In genomic region chr11:5204787-5205186, GRCh38 we compare ENCODE assay signal across 8 cellular contexts. TPM values are rescaled to one million over a fixed set of nuclear protein-coding genes. Genes with fewer than 3 reads are reported as not detected.
A peak's percentile ranks its signal among the peaks of the same experiment; 100 is the strongest.
DNase-seq lines count a peak whose midpoint lies in the region; TF ChIP-seq lines count a peak whose summit lies in the region.

No MANE protein-coding gene starts in this region.

- H3K56ac ChIP-seq in H9 (ENCODE audit: insufficient read length, low read depth, low read length), result no peak overlapping the region

- no peaks in the 10 kb centered on the region for H3K23me2 ChIP-seq in H9 (ENCODE audit: insufficient read length, low read depth, low read length, poor library complexity, severe bottlenecking)

- TF ChIP-seq CTCF in GM12872 (IDR thresholded peaks at IDR 0.05; ENCODE audit: insufficient read depth, low read depth, low read length) (peak; percentile 62), H9 (conservative IDR thresholded peaks at IDR 0.05) (peak; percentile 74)

- no peak overlapping the region for H4K5ac ChIP-seq in H9 (ENCODE audit: insufficient read length, low read depth, low read length)

- no peak overlapping the region for H2BK20ac ChIP-seq in H9 (ENCODE audit: low read depth, low read length, poor library complexity, severe bottlenecking)

- H4K8ac ChIP-seq in H9 (replicated peaks; ENCODE audit: insufficient read length, low read depth, low read length), result no peak overlapping the region

- no CpG with 5 or more reads among the region's 1 CpG for WGBS in H9 (ENCODE audit: extremely low coverage, insufficient read length, low lambda C conversion rate)

- no peak overlapping the region for H3K4ac ChIP-seq in H9 (ENCODE audit: low read depth, low read length)

- H2BK15ac ChIP-seq in H9 (ENCODE audit: low read depth, low read length), result no peak overlapping the region

- no peaks in the 10 kb centered on the region for H3K27me3 ChIP-seq in H9 (ENCODE audit: insufficient read depth, low read length)

- H3K4me3 Mint-ChIP-seq in H9, result no peak overlapping the region

- no peak overlapping the region for H3K14ac ChIP-seq in H9 (ENCODE audit: insufficient read depth, low read length)

- no peak overlapping the region for H3K18ac ChIP-seq in H9 (ENCODE audit: insufficient read length, low read depth, low read length)

- H3K27me3 Mint-ChIP-seq in H9 (ENCODE audit: low read depth), result no peaks in the 10 kb centered on the region

- H3K4me2 ChIP-seq in H9 (ENCODE audit: insufficient read depth, insufficient read length, low read length), result no peak overlapping the region

- no peaks in the 10 kb centered on the region for H4K20me1 ChIP-seq in H9 (ENCODE audit: control insufficient read depth, insufficient read depth, insufficient read length)

- no peak overlapping the region for H2AK5ac ChIP-seq in H9 (ENCODE audit: insufficient read length, low read length)

- H3K9me3 ChIP-seq in H9 (ENCODE audit: control insufficient read depth, low read depth, low read length), result no peaks in the 10 kb centered on the region

- no peaks in the 10 kb centered on the region for H3K36me3 Mint-ChIP-seq in H9 (ENCODE audit: insufficient read depth in 1 of 3, low read depth in 3 of 3)

- no peak for TF ChIP-seq POLR2A in erythroblast (IDR thresholded peaks at IDR 0.05; ENCODE audit: low read length)

- H2BK5ac ChIP-seq in H9 (ENCODE audit: insufficient read length, low read length), result no peak overlapping the region

- no peaks in the 10 kb centered on the region for H3K79me1 ChIP-seq in H9 (ENCODE audit: insufficient read depth, low read depth, low read length, poor library complexity, severe bottlenecking)

- no peak overlapping the region for H3K9ac ChIP-seq in H9 (ENCODE audit: extremely low read depth, insufficient read length, low read length)

- no peak overlapping the region for H2BK12ac ChIP-seq in H9 (ENCODE audit: insufficient read length, low read depth, low read length)

- peaks cover 0 to 4% of the 10 kb centered on the region in 2 experiments; a peak in 1 of 4 replicates for H3K4me1 Mint-ChIP-seq in H9

- H3K4me1 ChIP-seq in H9 (ENCODE audit: insufficient read depth, low read length), result no peaks in the 10 kb centered on the region

- no peak overlapping the region for H3K27ac Mint-ChIP-seq in H9

- no peak overlapping the region for H3K23ac ChIP-seq in H9 (ENCODE audit: insufficient read length, low read depth, low read length)

- H3T11ph ChIP-seq in H9 (ENCODE audit: low read length), result no peak overlapping the region

- H2AFZ ChIP-seq in H9 (ENCODE audit: low read length), result no peak overlapping the region

- H4K91ac ChIP-seq in H9 (ENCODE audit: insufficient read length, low read depth, low read length), result no peak overlapping the region

- H3K27ac ChIP-seq in H9 (ENCODE audit: insufficient read length, low read depth, low read length), result no peak overlapping the region

- DNase-seq in H9 (no peak), NCI-H774 (lab: John Stamatoyannopoulos, UW) (peak; percentile 3), erythroblast (lab: John Stamatoyannopoulos, UW) (peak; percentile 89 to 90), retina (peak; percentile 7), GF-D8 (lab: John Stamatoyannopoulos, UW) (no peak), nucleus accumbens (lab: John Stamatoyannopoulos, UW) (no peak)
- no peak for DNase-seq in stimulated activated CD4-positive, alpha-beta T cell treated with anti-CD3 and anti-CD28 coated beads, Interleukin-4, amount 100 ng/mL, for 24 hours

- no peak overlapping the region for H2BK120ac ChIP-seq in H9 (ENCODE audit: low read depth, low read length, poor library complexity, severe bottlenecking)

- no peaks in the 10 kb centered on the region for H3K79me2 ChIP-seq in H9 (ENCODE audit: insufficient read depth, low read length)

- no peaks in the 10 kb centered on the region for H3K9me3 Mint-ChIP-seq in H9

RNA-seq across cellular contexts. Expression of gene OR51V1, which starts 4.3 kb away (rescaled TPM):
- not detected in 2 replicates for total RNA-seq in H9 (2021)

RNA-seq across cellular contexts. Expression of gene HBB, which starts 22.1 kb away (rescaled TPM):
- not detected in 2 replicates for total RNA-seq in H9 (2021)

RNA-seq across cellular contexts. Expression of gene HBD, which starts 29.5 kb away (rescaled TPM):
- total RNA-seq in H9 (2021), result not detected in 2 replicates

RNA-seq across cellular contexts. Expression of gene HBG1, which starts 44.9 kb away (rescaled TPM):
- not detected in 2 replicates for total RNA-seq in H9 (2021)

RNA-seq across cellular contexts. Expression of gene HBG2, which starts 49.8 kb away (rescaled TPM):
- not detected in 2 replicates for total RNA-seq in H9 (2021)

Comparison
In these comparisons a context has a peak if more than half of its experiments do, and no peak if none do; other contexts are left out.
1. DNase-seq: peak in NCI-H774 (single experiment), erythroblast (2 of 2) and retina (single experiment); none in H9 (single experiment), GF-D8 (single experiment), stimulated activated CD4-positive, alpha-beta T cell treated with anti-CD3 and anti-CD28 coated beads, Interleukin-4, amount 100 ng/mL, for 24 hours (single experiment) and nucleus accumbens (0 of 56).